ENCODE assay signal across 19 cellular contexts in genomic region chr5:10709409-10709808, GRCh38.
"Had no signal": no experiment of that assay in that cellular context is flagged by ENCODE, and none has a peak within 500 bp of the region (broad histone marks: within the 10 kb centered on the region; RNA-seq: fewer than 3 reads in every experiment).

No MANE protein-coding gene starts in this region.

- H3K27ac ChIP-seq: esophagus squamous epithelium, gastroesophageal sphincter, neural progenitor cell, psoas muscle, skin epidermis, testis, tibial nerve, upper lobe of right lung, vagina had no signal

- H3K4me3 ChIP-seq: esophagus squamous epithelium, gastroesophageal sphincter, neural progenitor cell, psoas muscle, skin epidermis, testis, tibial nerve, upper lobe of right lung, vagina had no signal

- H2AFZ ChIP-seq: neural progenitor cell had no signal

- ATAC-seq: effector memory CD8-positive, alpha-beta T cell; gastroesophageal sphincter; left cardiac atrium; natural killer cell treated with Interleukin-12 subunit alpha and Interleukin-12 subunit beta and Interleukin-15 and Interleukin-18, amount 100 ng/mL, for 72 hours; psoas muscle; sciatic nerve; stimulated activated naive B cell treated with anti-CD40 and anti-IgM and Interleukin-4, amounts not matched to agents 10 μg/mL and 1 μg/mL and 100 μg/mL, for 72 hours; stimulated activated naive CD8-positive, alpha-beta T cell treated with anti-CD3 and anti-CD28 coated beads, Interleukin-15, amount 100 ng/mL, for 72 hours; upper lobe of right lung had no signal

- H3K4me1 ChIP-seq: neural progenitor cell, psoas muscle, testis had no signal

- H3K9ac ChIP-seq: neural progenitor cell had no signal

- H3K9me3 ChIP-seq: esophagus squamous epithelium, gastroesophageal sphincter, psoas muscle, testis, tibial nerve, upper lobe of right lung, vagina had no signal

- H3K27me3 ChIP-seq: esophagus squamous epithelium, gastroesophageal sphincter, neural progenitor cell, testis, tibial nerve, upper lobe of right lung, vagina had no signal

- H3K36me3 ChIP-seq: neural progenitor cell, vagina had no signal

- H3K4me2 ChIP-seq: neural progenitor cell had no signal

- DNase-seq: effector memory CD8-positive, alpha-beta T cell; esophagus squamous epithelium; foreskin fibroblast; immature natural killer cell; left cardiac atrium; psoas muscle; stimulated activated CD4-positive, alpha-beta T cell treated with anti-CD3 and anti-CD28 coated beads, Interleukin-2, amount 100 ng/mL, for 24 hours; stimulated activated CD4-positive, alpha-beta T cell treated with anti-CD3 and anti-CD28 coated beads, Interleukin-4, amount 100 ng/mL, for 4 hours; stimulated activated naive B cell treated with anti-CD40 and anti-IgM and Interleukin-4, amounts not matched to agents 10 μg/mL and 1 μg/mL and 100 μg/mL, for 72 hours; stimulated activated naive CD8-positive, alpha-beta T cell treated with anti-CD3 and anti-CD28 coated beads, Interleukin-15, amount 100 ng/mL, for 72 hours; testis; upper lobe of right lung had no signal
